Comparison of ENCODE assay signal across 24 cellular contexts in genomic region chr9:82882744-82883143, GRCh38.
DNase-seq lines count a peak whose midpoint lies in the region; ATAC-seq and TF ChIP-seq lines count a peak whose summit lies in the region.
"Had no signal": no experiment of that assay in that cellular context is flagged by ENCODE, and none has a peak within 500 bp of the region (broad histone marks: within the 10 kb centered on the region; RNA-seq: fewer than 3 reads in every experiment).

No MANE protein-coding gene starts in this region.

- H3K9me3 ChIP-seq in HUES64 (ENCODE audit: insufficient read depth, low read depth, low read length) (no peaks in the 10 kb centered on the region), left lung (no peaks in the 10 kb centered on the region)
- H3K9me3 ChIP-seq: BLaER1, sigmoid colon, uterus had no signal

- H3K27me3 ChIP-seq in HUES64 (ENCODE audit: insufficient read depth, low read length): no peaks in the 10 kb centered on the region
- H3K27me3 ChIP-seq in left lung: no peaks in the 10 kb centered on the region
- H3K27me3 ChIP-seq: BLaER1, hepatocyte, sigmoid colon, uterus had no signal

- no peak overlapping the region for H3K4me3 Mint-ChIP-seq in Calu3 (ENCODE audit: low read depth, unreplicated experiment)
- H3K4me3 Mint-ChIP-seq: activated CD8-positive, alpha-beta T cell treated with anti-CD3 and anti-CD28 coated beads for 36 hours; activated naive CD4-positive, alpha-beta T cell treated with anti-CD3 and anti-CD28 coated beads for 36 hours; activated T-cell treated with anti-CD3 and anti-CD28 coated beads, Interleukin-2, amount 50 U/mL, for 24 hours; effector memory CD8-positive, alpha-beta T cell; nephron; T-helper 2 cell treated with Interferon-gamma antibody and Interleukin-4, amounts not matched to agents 5 μg/mL and 100 μg/mL, for 36 hours had no signal

- WGBS in HUES64: 41% methylated on average over 2 of the region's 2 CpGs

- BruUV-seq in Calu3 (replicated peaks; lab: Mats Ljungman, UMichigan): no TSS peak

- H3K4me1 ChIP-seq in HUES64 (ENCODE audit: insufficient read depth, low read length): peaks cover 12% of the 10 kb centered on the region
- no peaks in the 10 kb centered on the region for H3K4me1 ChIP-seq in left lung
- H3K4me1 ChIP-seq: parathyroid adenoma, sigmoid colon, uterus had no signal

- H3K36me3 ChIP-seq in HUES64 (ENCODE audit: insufficient read depth, low read length): 0 out of 2 replicates have a peak, but pooled peaks cover 5% of the 10 kb centered on the region
- H3K36me3 ChIP-seq in left lung: no peaks in the 10 kb centered on the region
- H3K36me3 ChIP-seq: BLaER1, sigmoid colon, uterus had no signal

- peak overlapping the region; percentile 28 for H3K9ac ChIP-seq in HUES64 (ENCODE audit: low read depth, low read length)
- H3K9ac ChIP-seq: BLaER1, GM23248, parathyroid adenoma had no signal

- H3K9me3 Mint-ChIP-seq in Calu3 (ENCODE audit: low read depth, unreplicated experiment): no peaks in the 10 kb centered on the region
- H3K9me3 Mint-ChIP-seq: activated CD8-positive, alpha-beta T cell treated with anti-CD3 and anti-CD28 coated beads for 36 hours; activated naive CD4-positive, alpha-beta T cell treated with anti-CD3 and anti-CD28 coated beads for 36 hours; nephron; T-helper 2 cell treated with Interferon-gamma antibody and Interleukin-4, amounts not matched to agents 5 μg/mL and 100 μg/mL, for 36 hours had no signal

- H3K4me3 ChIP-seq in HUES64 (ENCODE audit: low read length): peak overlapping the region; percentile 0; the same call in 1 of the 2 replicates
- H3K4me3 ChIP-seq in left lung: no peak overlapping the region
- H3K4me3 ChIP-seq: BLaER1, GM23248, hepatocyte, sigmoid colon, SK-N-MC, uterus had no signal

- no peaks in the 10 kb centered on the region for H3K27me3 Mint-ChIP-seq in Calu3 (ENCODE audit: unreplicated experiment)
- H3K27me3 Mint-ChIP-seq: activated CD8-positive, alpha-beta T cell treated with anti-CD3 and anti-CD28 coated beads for 36 hours; activated T-cell treated with anti-CD3 and anti-CD28 coated beads, Interleukin-2, amount 50 U/mL, for 24 hours; effector memory CD8-positive, alpha-beta T cell had no signal

- peaks cover 20% of the 10 kb centered on the region for H3K4me1 Mint-ChIP-seq in Calu3 (ENCODE audit: low read depth, unreplicated experiment)

- H3K36me3 Mint-ChIP-seq in Calu3 (ENCODE audit: insufficient read depth, unreplicated experiment): no peaks in the 10 kb centered on the region

- H3K27ac ChIP-seq in HUES64 (ENCODE audit: low read depth, low read length): peak overlapping the region; percentile 84
- H3K27ac ChIP-seq in left lung: no peak overlapping the region
- H3K27ac ChIP-seq: BLaER1, GM23248, hepatocyte, parathyroid adenoma, sigmoid colon, SK-N-MC, uterus had no signal

- TF ChIP-seq CTCF in Calu3 (IDR thresholded peaks at IDR 0.05; ENCODE audit: unreplicated experiment) (no peak), left lung (IDR thresholded peaks at IDR 0.05) (no peak)

- DNase-seq in Calu3 (peak; percentile 2), dermis blood vessel endothelial cell (peak; percentile 73), iris pigment epithelial cell (ENCODE audit: low read depth) (peak; percentile 8), left lung (no peak), UCSD-AML1 (lab: John Stamatoyannopoulos, UW; ENCODE audit: unreplicated experiment) (no peak), NCI-H128 (lab: John Stamatoyannopoulos, UW; ENCODE audit: unreplicated experiment) (no peak)
- DNase-seq in activated CD4-positive, alpha-beta T cell treated with anti-CD3 and anti-CD28 coated beads, Interleukin-2, amount 50 U/mL, for 1 hour: no peak
- DNase-seq: activated CD8-positive, alpha-beta T cell treated with anti-CD3 and anti-CD28 coated beads for 36 hours; activated naive CD4-positive, alpha-beta T cell treated with anti-CD3 and anti-CD28 coated beads for 36 hours; activated T-cell treated with anti-CD3 and anti-CD28 coated beads, Interleukin-2, amount 50 U/mL, for 24 hours; aorta; effector memory CD8-positive, alpha-beta T cell; NCI-H1105 treated with DMSO at 0.1 percent for 48 hours; NK-92 treated with Interleukin-12 subunit alpha and Interleukin-12 subunit beta, amount 100 ng/mL, for 24 hours; sigmoid colon; uterus had no signal

- CTCF ChIA-PET in Calu3 (lab: Charles Lee): interaction anchor here (0.7 kb wide), 1 partner anchor 1080 kb away, joined by 3 read pairs; no protein-coding TSS in a partner anchor

- H3K27ac Mint-ChIP-seq in Calu3 (ENCODE audit: unreplicated experiment): no peak overlapping the region
- H3K27ac Mint-ChIP-seq: activated CD8-positive, alpha-beta T cell treated with anti-CD3 and anti-CD28 coated beads for 36 hours; activated naive CD4-positive, alpha-beta T cell treated with anti-CD3 and anti-CD28 coated beads for 36 hours; activated T-cell treated with anti-CD3 and anti-CD28 coated beads, Interleukin-2, amount 50 U/mL, for 24 hours; effector memory CD8-positive, alpha-beta T cell; nephron; T-helper 2 cell treated with Interferon-gamma antibody and Interleukin-4, amounts not matched to agents 5 μg/mL and 100 μg/mL, for 36 hours had no signal

- ATAC-seq in left lung: no peak
- ATAC-seq: activated CD8-positive, alpha-beta T cell treated with anti-CD3 and anti-CD28 coated beads for 36 hours; effector memory CD8-positive, alpha-beta T cell had no signal

- intact Hi-C loops in Calu3 (cut with micrococcal nuclease; ENCODE audit: unreplicated experiment): no loop called here
- intact Hi-C loops in left lung (cut with DNase I): no loop called here

Comparison
In these comparisons a context has a peak if more than half of its experiments do, and no peak if none do; other contexts are left out.
1. DNase-seq: peak in Calu3 (single experiment), dermis blood vessel endothelial cell (single experiment) and iris pigment epithelial cell (single experiment); none in left lung (0 of 2), UCSD-AML1 (single experiment), NCI-H128 (single experiment) and activated CD4-positive, alpha-beta T cell treated with anti-CD3 and anti-CD28 coated beads, Interleukin-2, amount 50 U/mL, for 1 hour (single experiment).